Comparison of ENCODE assay signal across 33 cellular contexts in genomic region chr3:186270711-186271110, GRCh38.
"Had no signal": no experiment of that assay in that cellular context is flagged by ENCODE, and none has a peak within 500 bp of the region (broad histone marks: within the 10 kb centered on the region; RNA-seq: fewer than 3 reads in every experiment).

No MANE protein-coding gene starts in this region.

- H3K4me3 ChIP-seq: adrenal gland, body of pancreas, cardiac muscle cell, colonic mucosa, dorsolateral prefrontal cortex, heart left ventricle had no signal

- ATAC-seq: activated CD4-positive, alpha-beta T cell treated with anti-CD3 and anti-CD28 coated beads for 36 hours; activated CD8-positive, alpha-beta memory T cell treated with anti-CD3 and anti-CD28 coated beads, Interleukin-2, amount 10 ng/mL, durations not matched to agents 7 days and 5 days; activated CD8-positive, alpha-beta T cell treated with anti-CD3 and anti-CD28 coated beads, Interleukin-2, amount 10 ng/mL, durations not matched to agents 7 days and 5 days; activated naive CD8-positive, alpha-beta T cell treated with anti-CD3 and anti-CD28 coated beads, Interleukin-2, amount 50 U/mL, for 24 hours; body of pancreas; esophagus mucosa had no signal

- H3K4me3 Mint-ChIP-seq: activated CD4-positive, alpha-beta memory T cell treated with anti-CD3 and anti-CD28 coated beads for 36 hours; activated CD4-positive, alpha-beta T cell treated with anti-CD3 and anti-CD28 coated beads for 36 hours; activated CD4-positive, alpha-beta T cell treated with anti-CD3 and anti-CD28 coated beads, Interleukin-2, amount 10 ng/mL, durations not matched to agents 24 days and 14 days; activated CD8-positive, alpha-beta memory T cell treated with anti-CD3 and anti-CD28 coated beads, Interleukin-2, amount 10 ng/mL, durations not matched to agents 7 days and 5 days; activated CD8-positive, alpha-beta T cell treated with anti-CD3 and anti-CD28 coated beads, Interleukin-2, amount 10 ng/mL, durations not matched to agents 7 days and 5 days; activated naive CD4-positive, alpha-beta T cell treated with anti-CD3 and anti-CD28 coated beads for 36 hours; activated naive CD4-positive, alpha-beta T cell treated with anti-CD3 and anti-CD28 coated beads, Interleukin-2, amount 50 U/mL, for 24 hours; activated naive CD8-positive, alpha-beta T cell treated with anti-CD3 and anti-CD28 coated beads for 36 hours; activated naive CD8-positive, alpha-beta T cell treated with anti-CD3 and anti-CD28 coated beads, Interleukin-2, amount 50 U/mL, for 24 hours; activated T-helper 1 cell treated with anti-CD3 and anti-CD28 coated beads, Interleukin-12 subunit alpha, Interleukin-12 subunit beta, Interleukin-2, Interleukin-4 antibody, amounts not matched to agents 30 ng/mL and 10 ng/mL and 1 ng/mL, durations not matched to agents 14 hours and 24 hours and 36 hours; central memory CD8-positive, alpha-beta T cell; dendritic cell treated with granulocyte-macrophage colony-stimulating factor and Interleukin-4, amounts not matched to agents 40 ng/mL and 50 ng/mL, for 4 days; endodermal cell had no signal

- H3K27me3 ChIP-seq: adrenal gland, body of pancreas, cardiac muscle cell, colonic mucosa, dorsolateral prefrontal cortex, heart left ventricle had no signal

- DNase-seq: activated CD4-positive, alpha-beta memory T cell treated with anti-CD3 and anti-CD28 coated beads for 36 hours; activated CD4-positive, alpha-beta T cell treated with anti-CD3 and anti-CD28 coated beads for 36 hours; activated CD4-positive, alpha-beta T cell treated with anti-CD3 and anti-CD28 coated beads, Interleukin-2, amount 10 ng/mL, durations not matched to agents 24 days and 14 days; activated CD4-positive, CD25-positive, alpha-beta regulatory T cell; activated CD4-positive, CD25-positive, alpha-beta regulatory T cell treated with anti-CD3 and anti-CD28 coated beads, Interleukin-2, amount 50 U/mL, for 72 hours; activated CD8-positive, alpha-beta memory T cell treated with anti-CD3 and anti-CD28 coated beads, Interleukin-2, amount 10 ng/mL, durations not matched to agents 7 days and 5 days; activated CD8-positive, alpha-beta memory T cell treated with anti-CD3 and anti-CD28 coated beads, Interleukin-2, amount 50 U/mL, for 4 hours; activated CD8-positive, alpha-beta T cell treated with anti-CD3 and anti-CD28 coated beads, Interleukin-2, amount 10 ng/mL, durations not matched to agents 7 days and 5 days; activated effector memory CD4-positive, alpha-beta T cell treated with anti-CD3 and anti-CD28 coated beads, Interleukin-2, amount 50 U/mL, for 16 hours; activated naive CD4-positive, alpha-beta T cell treated with anti-CD3 and anti-CD28 coated beads for 36 hours; activated naive CD8-positive, alpha-beta T cell treated with anti-CD3 and anti-CD28 coated beads for 36 hours; activated naive CD8-positive, alpha-beta T cell treated with anti-CD3 and anti-CD28 coated beads, Interleukin-2, amount 50 U/mL, for 24 hours; activated T-cell treated with anti-CD3 and anti-CD28 coated beads, Interleukin-2, amount 50 U/mL, for 1 hour; activated T-cell treated with anti-CD3 and anti-CD28 coated beads, Interleukin-2, amount 50 U/mL, for 48 hours; adrenal gland; amygdala; aorta; body of pancreas; colonic mucosa; effector memory CD4-positive, alpha-beta T cell; endodermal cell; foreskin fibroblast; glutamatergic neuron; heart left ventricle; T-helper 2 cell had no signal

- H3K4me1 ChIP-seq: adrenal gland, body of pancreas, colonic mucosa had no signal

- H3K36me3 ChIP-seq: cardiac muscle cell, colonic mucosa had no signal

- H3K27ac ChIP-seq: adrenal gland, body of pancreas, cardiac muscle cell, colonic mucosa, dorsolateral prefrontal cortex, heart left ventricle had no signal

- H3K9me3 ChIP-seq: adrenal gland, body of pancreas, colonic mucosa, heart left ventricle had no signal

- H3K9me3 Mint-ChIP-seq: activated CD4-positive, alpha-beta memory T cell treated with anti-CD3 and anti-CD28 coated beads for 36 hours; activated CD4-positive, alpha-beta T cell treated with anti-CD3 and anti-CD28 coated beads, Interleukin-2, amount 10 ng/mL, durations not matched to agents 24 days and 14 days; activated naive CD4-positive, alpha-beta T cell treated with anti-CD3 and anti-CD28 coated beads for 36 hours; activated naive CD4-positive, alpha-beta T cell treated with anti-CD3 and anti-CD28 coated beads, Interleukin-2, amount 50 U/mL, for 24 hours; activated naive CD8-positive, alpha-beta T cell treated with anti-CD3 and anti-CD28 coated beads for 36 hours; activated naive CD8-positive, alpha-beta T cell treated with anti-CD3 and anti-CD28 coated beads, Interleukin-2, amount 50 U/mL, for 24 hours; activated T-helper 1 cell treated with anti-CD3 and anti-CD28 coated beads, Interleukin-12 subunit alpha, Interleukin-12 subunit beta, Interleukin-2, Interleukin-4 antibody, amounts not matched to agents 30 ng/mL and 10 ng/mL and 1 ng/mL, durations not matched to agents 14 hours and 24 hours and 36 hours; activated T-helper 2 cell treated with anti-CD3 and anti-CD28 coated beads, Interferon-gamma antibody, Interleukin-2, Interleukin-4, amounts not matched to agents 10 μg/mL and 5 μg/mL and 100 μg/mL, durations not matched to agents 14 hours and 24 hours and 36 hours; central memory CD8-positive, alpha-beta T cell; dendritic cell treated with granulocyte-macrophage colony-stimulating factor and Interleukin-4, amounts not matched to agents 40 ng/mL and 50 ng/mL, for 4 days; endodermal cell had no signal

- H3K36me3 Mint-ChIP-seq: activated CD4-positive, alpha-beta memory T cell treated with anti-CD3 and anti-CD28 coated beads for 36 hours; activated CD8-positive, alpha-beta memory T cell treated with anti-CD3 and anti-CD28 coated beads, Interleukin-2, amount 10 ng/mL, durations not matched to agents 7 days and 5 days; activated naive CD4-positive, alpha-beta T cell treated with anti-CD3 and anti-CD28 coated beads, Interleukin-2, amount 50 U/mL, for 24 hours; activated naive CD8-positive, alpha-beta T cell treated with anti-CD3 and anti-CD28 coated beads for 36 hours had no signal

- H3K27ac Mint-ChIP-seq: activated CD4-positive, alpha-beta memory T cell treated with anti-CD3 and anti-CD28 coated beads for 36 hours; activated CD4-positive, alpha-beta T cell treated with anti-CD3 and anti-CD28 coated beads for 36 hours; activated CD4-positive, alpha-beta T cell treated with anti-CD3 and anti-CD28 coated beads, Interleukin-2, amount 10 ng/mL, durations not matched to agents 24 days and 14 days; activated CD8-positive, alpha-beta memory T cell treated with anti-CD3 and anti-CD28 coated beads, Interleukin-2, amount 10 ng/mL, durations not matched to agents 7 days and 5 days; activated CD8-positive, alpha-beta T cell treated with anti-CD3 and anti-CD28 coated beads, Interleukin-2, amount 10 ng/mL, durations not matched to agents 7 days and 5 days; activated naive CD4-positive, alpha-beta T cell treated with anti-CD3 and anti-CD28 coated beads for 36 hours; activated naive CD4-positive, alpha-beta T cell treated with anti-CD3 and anti-CD28 coated beads, Interleukin-2, amount 50 U/mL, for 24 hours; activated naive CD8-positive, alpha-beta T cell treated with anti-CD3 and anti-CD28 coated beads for 36 hours; activated naive CD8-positive, alpha-beta T cell treated with anti-CD3 and anti-CD28 coated beads, Interleukin-2, amount 50 U/mL, for 24 hours; activated T-helper 1 cell treated with anti-CD3 and anti-CD28 coated beads, Interleukin-12 subunit alpha, Interleukin-12 subunit beta, Interleukin-2, Interleukin-4 antibody, amounts not matched to agents 30 ng/mL and 10 ng/mL and 1 ng/mL, durations not matched to agents 14 hours and 24 hours and 36 hours; activated T-helper 2 cell treated with anti-CD3 and anti-CD28 coated beads, Interferon-gamma antibody, Interleukin-2, Interleukin-4, amounts not matched to agents 10 μg/mL and 5 μg/mL and 100 μg/mL, durations not matched to agents 14 hours and 24 hours and 36 hours; dendritic cell treated with granulocyte-macrophage colony-stimulating factor and Interleukin-4, amounts not matched to agents 40 ng/mL and 50 ng/mL, for 4 days; endodermal cell had no signal

- H3K4me1 Mint-ChIP-seq: activated CD4-positive, alpha-beta T cell treated with anti-CD3 and anti-CD28 coated beads for 36 hours; activated CD4-positive, alpha-beta T cell treated with anti-CD3 and anti-CD28 coated beads, Interleukin-2, amount 10 ng/mL, durations not matched to agents 24 days and 14 days; activated CD8-positive, alpha-beta memory T cell treated with anti-CD3 and anti-CD28 coated beads, Interleukin-2, amount 10 ng/mL, durations not matched to agents 7 days and 5 days; activated naive CD4-positive, alpha-beta T cell treated with anti-CD3 and anti-CD28 coated beads, Interleukin-2, amount 50 U/mL, for 24 hours; activated naive CD8-positive, alpha-beta T cell treated with anti-CD3 and anti-CD28 coated beads for 36 hours; activated naive CD8-positive, alpha-beta T cell treated with anti-CD3 and anti-CD28 coated beads, Interleukin-2, amount 50 U/mL, for 24 hours; central memory CD8-positive, alpha-beta T cell; endodermal cell had no signal
